In genomic region chr6:64006246-64006645, GRCh38 we compare ENCODE assay signal across 23 cellular contexts.
"Had no signal": no experiment of that assay in that cellular context is flagged by ENCODE, and none has a peak within 500 bp of the region (broad histone marks: within the 10 kb centered on the region; RNA-seq: fewer than 3 reads in every experiment).

No MANE protein-coding gene starts in this region.

- DNase-seq: hippocampal formation; left colon; left lung; lower lobe of right lung; mammary epithelial cell; mesenchymal stem cell; naive thymus-derived CD8-positive, alpha-beta T cell; nucleus accumbens; pancreas; posterior cingulate gyrus; retina; right cardiac atrium; stimulated activated CD4-positive, alpha-beta T cell treated with anti-CD3 and anti-CD28 coated beads, Interleukin-12 subunit alpha, Interleukin-12 subunit beta, amount 100 ng/mL, for 4 hours; stimulated activated CD4-positive, alpha-beta T cell treated with anti-CD3 and anti-CD28 coated beads, Interleukin-15, amount 100 ng/mL, for 24 hours; stimulated activated CD4-positive, alpha-beta T cell treated with anti-CD3 and anti-CD28 coated beads, Interleukin-2, amount 100 ng/mL, for 24 hours; stimulated activated CD4-positive, alpha-beta T cell treated with anti-CD3 and anti-CD28 coated beads, Interleukin-4, amount 100 ng/mL, for 1 hour; stimulated activated naive B cell treated with anti-CD40 and anti-IgM and Interleukin-4, amounts not matched to agents 10 μg/mL and 1 μg/mL and 100 μg/mL, for 72 hours had no signal

- H3K27me3 ChIP-seq: left lung, pancreas, tibial nerve, vagina had no signal

- FAIRE-seq: keratinocyte, pancreas had no signal

- H3K4me3 ChIP-seq: left lung, lower lobe of right lung, pancreas, prostate gland, skin epidermis, tibial nerve, vagina had no signal

- H3K9me3 ChIP-seq: lower lobe of right lung, pancreas, prostate gland, vagina had no signal

- ATAC-seq: left colon; left lung; lower lobe of right lung; naive thymus-derived CD8-positive, alpha-beta T cell; pancreas; right cardiac atrium; sciatic nerve; stimulated activated naive B cell treated with anti-CD40 and anti-IgM and Interleukin-4, amounts not matched to agents 10 μg/mL and 1 μg/mL and 100 μg/mL, for 72 hours had no signal

- H3K36me3 ChIP-seq: left lung, lower lobe of right lung, pancreas, prostate gland, tibial nerve, vagina had no signal

- H3K4me1 ChIP-seq: left lung, lower lobe of right lung, pancreas, prostate gland, tibial nerve, vagina had no signal

- H3K27ac ChIP-seq: left lung, lower lobe of right lung, pancreas, prostate gland, skin epidermis, tibial nerve, vagina had no signal
